Comparison of ENCODE assay signal across 8 cellular contexts in the genomic region with DNA sequence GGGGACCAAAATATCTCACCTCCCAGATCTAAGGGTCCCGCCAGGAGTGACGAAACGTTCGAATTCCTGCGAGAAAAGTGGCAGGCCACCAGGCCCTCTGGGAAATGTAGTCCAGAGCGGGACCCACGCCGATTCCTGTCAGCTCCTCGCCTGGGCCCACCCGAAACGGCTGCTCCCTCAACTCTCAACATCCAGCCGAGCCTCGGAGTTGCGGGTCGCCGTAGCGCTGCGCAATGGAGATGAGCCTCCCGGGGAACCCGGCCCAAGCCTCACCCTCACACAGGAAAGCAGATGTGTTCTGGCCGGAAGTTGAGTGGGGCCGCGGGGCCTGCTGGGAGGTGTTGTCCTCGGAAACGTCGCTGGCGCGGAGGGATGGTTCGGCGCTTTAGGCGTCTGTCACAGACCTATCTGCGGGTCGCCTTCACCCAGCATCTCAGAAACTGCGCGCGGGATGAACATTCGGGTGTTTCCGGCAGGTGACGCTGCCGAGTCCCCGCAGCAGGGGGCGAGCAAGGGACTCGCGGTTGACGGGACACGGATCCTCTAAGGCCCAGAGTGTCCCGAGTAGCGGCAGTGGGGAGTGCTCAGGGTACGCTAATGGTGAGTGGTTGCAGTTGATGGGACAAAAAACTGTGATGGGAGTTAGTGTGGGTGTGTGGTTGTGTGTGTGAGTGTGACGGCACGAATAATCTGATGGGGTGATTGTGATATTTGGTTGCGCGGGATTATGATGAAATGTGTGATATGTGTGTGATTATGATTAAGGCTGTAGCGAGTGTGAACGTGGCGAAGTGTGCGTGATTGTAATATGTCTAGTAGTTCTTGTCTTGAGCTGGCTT. TPM values are rescaled to one million over a fixed set of nuclear protein-coding genes. Genes with fewer than 3 reads are reported as not detected.
DNase-seq lines count a peak whose midpoint lies in the region; ATAC-seq lines count a peak whose summit lies in the region.

A gene (plus strand): TSS at position 341 of the 839 bp plus-strand sequence. CDS start 6,439 bp downstream, outside the sequence.
A gene (minus strand): TSS at position 300 of the 839 bp plus-strand sequence. CDS start 1,124 bp downstream, outside the sequence.

- peak within 1 kb of the TSS; percentile 95 for H3K27ac Mint-ChIP-seq in activated naive CD4-positive, alpha-beta T cell treated with anti-CD3 and anti-CD28 coated beads, Interleukin-2, amount 50 U/mL, for 24 hours

- DNase-seq in Caki2 (ENCODE audit: low read depth) (peak; percentile 87), HuH-7.5 (ENCODE audit: low spot score) (peak; percentile 43), SJCRH30 (peak; percentile 97), globus pallidus (ENCODE audit: low spot score) (peak; percentile 86), non-pigmented ciliary epithelial cell (ENCODE audit: low read depth) (peak; percentile 54), substantia nigra (lab: John Stamatoyannopoulos, UW) (peak; percentile 59 to 94 (median 86))

- peaks cover 16% of the 10 kb centered on the region for H3K9me3 Mint-ChIP-seq in activated naive CD4-positive, alpha-beta T cell treated with anti-CD3 and anti-CD28 coated beads, Interleukin-2, amount 50 U/mL, for 24 hours

- H3K36me3 ChIP-seq in SJCRH30 = peaks cover 28% of the 10 kb centered on the region

- ATAC-seq in GM21390 (IDR thresholded peaks at IDR 0.05; ENCODE audit: unreplicated experiment) = peak; percentile 90

- H3K27ac ChIP-seq in SJCRH30 = peak within 1 kb of the TSS; percentile 85
- peak within 1 kb of the TSS; percentile 96 for H3K27ac ChIP-seq in substantia nigra (ENCODE audit: low read depth, low read length, poor library complexity, severe bottlenecking)

- peaks cover 30% of the 10 kb centered on the region for H3K9me3 ChIP-seq in SJCRH30 (replicated peaks)

- H3K4me1 ChIP-seq in SJCRH30 = no peaks in the 10 kb centered on the region

- H3K4me1 Mint-ChIP-seq in activated naive CD4-positive, alpha-beta T cell treated with anti-CD3 and anti-CD28 coated beads, Interleukin-2, amount 50 U/mL, for 24 hours = peaks cover 38% of the 10 kb centered on the region

- in situ Hi-C loops in Caki2 (cut with HindIII; ENCODE audit: low pct_unique_long_range_greater_than_20kb, low sequenced_read_pairs) = no loop called here

- H3K27me3 Mint-ChIP-seq in activated naive CD4-positive, alpha-beta T cell treated with anti-CD3 and anti-CD28 coated beads, Interleukin-2, amount 50 U/mL, for 24 hours = no peaks in the 10 kb centered on the region

- H3K27me3 ChIP-seq in SJCRH30 = no peaks in the 10 kb centered on the region

- peaks cover 55% of the 10 kb centered on the region for H3K36me3 Mint-ChIP-seq in activated naive CD4-positive, alpha-beta T cell treated with anti-CD3 and anti-CD28 coated beads, Interleukin-2, amount 50 U/mL, for 24 hours

- peak within 1 kb of the TSS; percentile 75 for H3K4me3 ChIP-seq in SJCRH30

- peak within 1 kb of the TSS; percentile 92 for H3K4me3 Mint-ChIP-seq in activated naive CD4-positive, alpha-beta T cell treated with anti-CD3 and anti-CD28 coated beads, Interleukin-2, amount 50 U/mL, for 24 hours

RNA-seq across cellular contexts. Expression of the first gene that starts in this region (rescaled TPM):
- total RNA-seq in Caki2 (2014; rRNA removed; shearing (Covaris generic); ENCODE audit: low replicate concordance) = 3.7 and 6.7 TPM in 2 replicates
- total RNA-seq in SJCRH30 (2014; rRNA removed; shearing (Covaris generic)) = 14.3 and 17.0 TPM in 2 replicates

RNA-seq across cellular contexts. Expression of the second gene that starts in this region (rescaled TPM):
- 0.17 and 0.35 TPM in 2 replicates for total RNA-seq in Caki2 (2014; rRNA removed; shearing (Covaris generic); ENCODE audit: low replicate concordance)
- 7.0 and 9.5 TPM in 2 replicates for total RNA-seq in SJCRH30 (2014; rRNA removed; shearing (Covaris generic))

Comparison
In these comparisons a context has a peak if more than half of its experiments do, and no peak if none do; other contexts are left out.
1. Peak in every context shown above with its lines: DNase-seq, ATAC-seq, H3K4me3 ChIP-seq and H3K27ac ChIP-seq.
2. DNase-seq: peak in every context shown above with its lines; median percentile 97 in SJCRH30; 87 in Caki2; 86 in globus pallidus; 86 in substantia nigra; 54 in non-pigmented ciliary epithelial cell; 43 in HuH-7.5.